Comparison of ENCODE assay signal across 1 cellular context in genomic region chr7:98027342-98028033, GRCh38.
TF ChIP-seq lines count a peak whose summit lies in the region.

No MANE protein-coding gene starts in this region.

TF ChIP-seq in K562, 482 proteins besides CTCF, POLR2A, EP300 and RAD21 (continued from another document):
- TF ChIP-seq POLR2H (tag; IDR thresholded peaks at IDR 0.05; ENCODE audit: low read depth) (no peak), ZNF512 (tag; IDR thresholded peaks at IDR 0.05) (peak; percentile 98), SMARCA5 (IDR thresholded peaks at IDR 0.05) (peak; percentile 23; the same call in 1 of the 2 replicates), ZNF384 (IDR thresholded peaks at IDR 0.05; ENCODE audit: low read depth, low read length) (0 out of 2 replicates have a peak, but pooled peaks have one; percentile 19), ARHGAP35 (IDR thresholded peaks at IDR 0.05; ENCODE audit: partially characterized antibody) (peak; percentile 19), WHSC1 (IDR thresholded peaks at IDR 0.05; ENCODE audit: low read length) (no peak), HDAC1 (IDR thresholded peaks at IDR 0.05) (0 out of 4 replicates have a peak, but pooled peaks of 1 of the 2 experiments have one; percentile 20)
TF ChIP-seq in K562: peak in this region for 6.
